ENCODE assay signal across 17 cellular contexts in the genomic region with DNA sequence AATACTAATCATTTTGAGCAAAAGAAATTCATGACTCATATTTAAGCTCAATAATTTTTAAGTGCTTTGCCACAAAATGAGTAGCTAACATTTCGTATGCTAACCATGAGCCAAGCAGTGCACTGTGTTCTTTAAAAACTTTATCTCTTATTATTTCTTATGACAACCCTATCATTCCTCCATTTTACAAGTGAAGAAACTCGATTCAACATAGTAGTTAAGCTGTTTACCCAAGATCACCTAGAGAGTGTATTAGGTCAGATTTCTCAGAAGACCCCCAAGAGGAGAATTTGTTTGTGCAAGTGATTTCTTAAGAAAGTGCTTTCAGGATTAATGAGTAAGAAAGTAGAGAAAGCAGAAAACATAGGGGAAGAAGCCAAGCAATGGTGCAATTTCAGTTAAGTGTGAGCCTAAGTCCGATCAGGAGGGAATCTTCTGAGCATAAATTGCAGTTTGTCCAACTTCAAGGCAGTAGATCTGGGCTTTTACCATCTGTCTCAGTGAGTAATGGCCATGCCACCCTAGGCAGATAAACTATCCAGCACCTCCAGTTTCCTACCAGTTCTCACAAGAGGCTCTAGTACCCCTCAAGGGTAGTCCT.
"Had no signal": no experiment of that assay in that cellular context is flagged by ENCODE, and none has a peak within 500 bp of the region (broad histone marks: within the 10 kb centered on the region; RNA-seq: fewer than 3 reads in every experiment).

No MANE protein-coding gene starts in this region.

- H3K4me3 ChIP-seq: esophagus muscularis mucosa, right lobe of liver, skin epidermis, testis, tibial nerve, upper lobe of right lung had no signal

- ATAC-seq: naive thymus-derived CD4-positive, alpha-beta T cell; right lobe of liver; stimulated activated naive B cell treated with anti-CD40 and anti-IgM and Interleukin-4, amounts not matched to agents 10 μg/mL and 1 μg/mL and 100 μg/mL, for 72 hours; stimulated activated naive CD8-positive, alpha-beta T cell treated with anti-CD3 and anti-CD28 coated beads, Interleukin-15, amount 100 ng/mL, for 72 hours; upper lobe of right lung had no signal

- H3K27me3 ChIP-seq: esophagus muscularis mucosa, neutrophil, right lobe of liver, testis, tibial nerve, upper lobe of right lung had no signal

- H3K27ac ChIP-seq: epithelial cell of prostate, esophagus muscularis mucosa, neutrophil, right lobe of liver, upper lobe of right lung had no signal

- DNase-seq: central memory CD4-positive, alpha-beta T cell; effector memory CD4-positive, alpha-beta T cell; immature natural killer cell; naive thymus-derived CD4-positive, alpha-beta T cell; nephron progenitor cell; right lobe of liver; stimulated activated CD4-positive, alpha-beta T cell treated with anti-CD3 and anti-CD28 coated beads, Interleukin-2, amount 100 ng/mL, for 24 hours; stimulated activated CD4-positive, alpha-beta T cell treated with anti-CD3 and anti-CD28 coated beads, Interleukin-4, amount 100 ng/mL, for 4 hours; stimulated activated naive B cell treated with anti-CD40 and anti-IgM and Interleukin-4, amounts not matched to agents 10 μg/mL and 1 μg/mL and 100 μg/mL, for 72 hours; stimulated activated naive CD8-positive, alpha-beta T cell treated with anti-CD3 and anti-CD28 coated beads, Interleukin-15, amount 100 ng/mL, for 72 hours; testis; upper lobe of right lung had no signal

- H3K4me1 ChIP-seq: esophagus muscularis mucosa, right lobe of liver, testis, tibial nerve, upper lobe of right lung had no signal

- H3K9me3 ChIP-seq: neutrophil, right lobe of liver, testis, upper lobe of right lung had no signal

- H3K36me3 ChIP-seq: esophagus muscularis mucosa, neutrophil, right lobe of liver, tibial nerve, upper lobe of right lung had no signal
